Comparison of ENCODE assay signal across 24 cellular contexts in the genomic region with DNA sequence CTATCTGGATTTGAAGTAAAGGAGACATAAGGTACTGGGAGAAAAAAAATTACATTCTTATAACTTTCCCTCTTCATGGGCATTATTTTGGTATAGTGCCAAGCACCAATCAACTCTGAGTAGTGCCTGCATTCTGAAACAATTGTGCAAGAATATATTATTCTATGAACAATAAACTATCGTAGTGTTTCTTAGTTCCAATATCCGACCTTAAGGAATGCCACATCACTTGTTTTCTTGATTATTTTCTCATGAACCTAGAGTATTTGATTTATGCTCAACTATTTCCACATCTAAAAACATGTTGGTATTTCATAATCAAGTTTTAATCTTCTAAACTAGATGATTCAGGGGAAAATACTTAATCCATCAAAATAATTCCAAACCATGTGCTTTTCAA.
A peak's percentile ranks its signal among the peaks of the same experiment; 100 is the strongest.
DNase-seq lines count a peak whose midpoint lies in the region; ATAC-seq and TF ChIP-seq lines count a peak whose summit lies in the region.
"Had no signal": no experiment of that assay in that cellular context is flagged by ENCODE, and none has a peak within 500 bp of the region (broad histone marks: within the 10 kb centered on the region; RNA-seq: fewer than 3 reads in every experiment).

No MANE protein-coding gene starts in this region.

- DNase-seq in AG09319 (ENCODE audit: extremely low read depth, low read depth) (peak; percentile 24), HCEC 1CT (peak; percentile 2), cardiac fibroblast (ENCODE audit: low read depth in 2 of 2) (peak; percentile 22 to 53), omental fat pad (ENCODE audit: low spot score) (no peak), mucosa of descending colon (no peak), ascending aorta (ENCODE audit: low spot score in 2 of 2) (no peak), H7 (no peak)
- DNase-seq in activated naive CD4-positive, alpha-beta T cell (lab: John Stamatoyannopoulos, UW) = no peak
- DNase-seq: BE2C; Calu3; CD8-positive, alpha-beta memory T cell; Karpas-422; MV-4-11; NCI-H1105; NCI-H1436 treated with DMSO at 0.1 percent for 48 hours; NCI-H187 treated with DMSO at 0.1 percent for 48 hours; NCI-H2171 treated with DMSO at 0.1 percent for 48 hours; NCI-H524; NCI-H774; PC-3; SK-N-SH; SW 1271 had no signal

- no peak overlapping the region for H3K27ac ChIP-seq in ascending aorta

- ATAC-seq in omental fat pad (ENCODE audit: low FRiP score) (peak; percentile 44), mucosa of descending colon (no peak)
- ATAC-seq: HepG2, PC-3 had no signal

- H3K9me3 ChIP-seq in mucosa of descending colon = no peaks in the 10 kb centered on the region
- H3K9me3 ChIP-seq in ascending aorta = no peaks in the 10 kb centered on the region
- H3K9me3 ChIP-seq: BE2C, HAP-1, SK-N-SH had no signal

- intact Hi-C loops in mucosa of descending colon (cut with DNase I, micrococcal nuclease) = no loop called here
- intact Hi-C loops in ascending aorta (cut with DNase I) = no loop called here

- H3K4me1 ChIP-seq in mucosa of descending colon (ENCODE audit: low read depth) (no peaks in the 10 kb centered on the region), ascending aorta (no peaks in the 10 kb centered on the region)
- H3K4me1 ChIP-seq: BE2C, HAP-1 had no signal

- H3K4me3 ChIP-seq in cardiac fibroblast (replicated peaks in 1 of 2; ENCODE audit: low read depth in 2 of 2, low read length in 2 of 2) (no peak overlapping the region), mucosa of descending colon (no peak overlapping the region), ascending aorta (no peak overlapping the region), H7 (ENCODE audit: insufficient read depth, low read depth, low read length) (no peak overlapping the region)
- H3K4me3 ChIP-seq: HAP-1 had no signal

- no peak for TF ChIP-seq CTCF in AG09319 (IDR thresholded peaks at IDR 0.05; ENCODE audit: low read depth, low read length)
- no peak for TF ChIP-seq CTCF in cardiac fibroblast (IDR thresholded peaks at IDR 0.05; ENCODE audit: low read depth, low read length)
- TF ChIP-seq CTCF in omental fat pad (IDR thresholded peaks at IDR 0.05) = no peak
- TF ChIP-seq CTCF in mucosa of descending colon (IDR thresholded peaks at IDR 0.05) = no peak
- TF ChIP-seq CTCF in ascending aorta (IDR thresholded peaks at IDR 0.05) = no peak

- H3K27me3 ChIP-seq in ascending aorta = no peaks in the 10 kb centered on the region
- H3K27me3 ChIP-seq in H7 (ENCODE audit: control insufficient read depth, insufficient read depth, low read length) = no peaks in the 10 kb centered on the region
- H3K27me3 ChIP-seq: BE2C had no signal

- H3K36me3 ChIP-seq in mucosa of descending colon (ENCODE audit: low read depth) (no peaks in the 10 kb centered on the region), ascending aorta (no peaks in the 10 kb centered on the region), H7 (replicated peaks; ENCODE audit: control insufficient read depth, insufficient read depth, low read length) (no peaks in the 10 kb centered on the region)
- H3K36me3 ChIP-seq: BE2C, HAP-1 had no signal

Comparison
In these comparisons a context has a peak if more than half of its experiments do, and no peak if none do; other contexts are left out.
1. DNase-seq: peak in AG09319 (single experiment), HCEC 1CT (single experiment) and cardiac fibroblast (2 of 2); none in omental fat pad (single experiment), activated naive CD4-positive, alpha-beta T cell (0 of 4), mucosa of descending colon (0 of 3), ascending aorta (0 of 2) and H7 (single experiment).